9 cellular contexts compared by ENCODE assay signal in genomic region chr6:111989743-111990142, GRCh38.
DNase-seq lines count a peak whose midpoint lies in the region; ATAC-seq and TF ChIP-seq lines count a peak whose summit lies in the region.
"Had no signal": no experiment of that assay in that cellular context is flagged by ENCODE, and none has a peak within 500 bp of the region (broad histone marks: within the 10 kb centered on the region; RNA-seq: fewer than 3 reads in every experiment).

No MANE protein-coding gene starts in this region.

- intact Hi-C loops in activated B cell treated with CpG ODN at 0.5 μM for 24 hours (cut with micrococcal nuclease) = no loop called here

- H3K36me3 Mint-ChIP-seq in activated B cell treated with CpG ODN at 0.5 μM for 24 hours (ENCODE audit: low read depth) = no peaks in the 10 kb centered on the region
- H3K36me3 Mint-ChIP-seq in stimulated activated effector memory CD8-positive, alpha-beta T cell treated with anti-CD3 and anti-CD28 coated beads, Interleukin-12 subunit alpha, Interleukin-12 subunit beta, amount 100 ng/mL, for 72 hours = no peaks in the 10 kb centered on the region

- no peak overlapping the region for H3K4me3 Mint-ChIP-seq in activated B cell treated with CpG ODN at 0.5 μM for 24 hours
- peak overlapping the region; percentile 39 for H3K4me3 Mint-ChIP-seq in stimulated activated effector memory CD8-positive, alpha-beta T cell treated with anti-CD3 and anti-CD28 coated beads, Interleukin-12 subunit alpha, Interleukin-12 subunit beta, amount 100 ng/mL, for 72 hours

- H3K9me3 Mint-ChIP-seq in activated B cell treated with CpG ODN at 0.5 μM for 24 hours = no peaks in the 10 kb centered on the region
- H3K9me3 Mint-ChIP-seq in stimulated activated effector memory CD8-positive, alpha-beta T cell treated with anti-CD3 and anti-CD28 coated beads, Interleukin-12 subunit alpha, Interleukin-12 subunit beta, amount 100 ng/mL, for 72 hours = no peaks in the 10 kb centered on the region

- ATAC-seq in HG02678 (IDR thresholded peaks at IDR 0.05; ENCODE audit: unreplicated experiment) (peak; percentile 46), activated B cell treated with CpG ODN at 0.5 μM for 24 hours (ENCODE audit: low read depth) (peak; percentile 58), foreskin keratinocyte (no peak)
- ATAC-seq in stimulated activated effector memory CD8-positive, alpha-beta T cell treated with anti-CD3 and anti-CD28 coated beads, Interleukin-12 subunit alpha, Interleukin-12 subunit beta, amount 100 ng/mL, for 72 hours = peak; percentile 65

- POLR2A ChIA-PET in activated B cell treated with CpG ODN at 0.5 μM for 24 hours (lab: Charles Lee) = no interaction called here

- no peak for TF ChIP-seq CTCF in activated B cell treated with CpG ODN at 0.5 μM for 24 hours (IDR thresholded peaks at IDR 0.05)
- no peak for TF ChIP-seq CTCF in foreskin keratinocyte (conservative IDR thresholded peaks at IDR 0.05)

- no peak overlapping the region for H3K27ac Mint-ChIP-seq in activated B cell treated with CpG ODN at 0.5 μM for 24 hours
- peak overlapping the region; percentile 81 for H3K27ac Mint-ChIP-seq in stimulated activated effector memory CD8-positive, alpha-beta T cell treated with anti-CD3 and anti-CD28 coated beads, Interleukin-12 subunit alpha, Interleukin-12 subunit beta, amount 100 ng/mL, for 72 hours

- CTCF ChIA-PET in activated B cell treated with CpG ODN at 0.5 μM for 24 hours (lab: Charles Lee) = interaction anchor here (0.8 kb wide), 1 partner anchor 140 kb away, joined by 3 read pairs; no protein-coding TSS in a partner anchor

- peaks cover 32% of the 10 kb centered on the region for H3K4me1 ChIP-seq in foreskin keratinocyte

- H3K27me3 Mint-ChIP-seq in activated B cell treated with CpG ODN at 0.5 μM for 24 hours = peaks cover 7% of the 10 kb centered on the region

- no peak overlapping the region for H3K27ac ChIP-seq in foreskin keratinocyte

- peak; percentile 53 for DNase-seq in activated CD8-positive, alpha-beta memory T cell treated with anti-CD3 and anti-CD28 coated beads for 24 hours
- DNase-seq in activated CD8-positive, alpha-beta memory T cell treated with anti-CD3 and anti-CD28 coated beads, Interleukin-2, amount 50 U/mL, for 48 hours = no peak
- DNase-seq in activated B cell treated with CpG ODN at 0.5 μM for 24 hours (no peak), KG1 (lab: John Stamatoyannopoulos, UW) (no peak), NCI-H1694 (lab: John Stamatoyannopoulos, UW) (no peak), foreskin keratinocyte (no peak)
- DNase-seq in stimulated activated effector memory CD8-positive, alpha-beta T cell treated with anti-CD3 and anti-CD28 coated beads, Interleukin-12 subunit alpha, Interleukin-12 subunit beta, amount 100 ng/mL, for 72 hours (ENCODE audit: low spot score in 2 of 2) = no peak
- DNase-seq: NCI-H1417 treated with DMSO at 0.1 percent for 48 hours had no signal

- no peaks in the 10 kb centered on the region for H3K27me3 ChIP-seq in foreskin keratinocyte

- peaks cover 13% of the 10 kb centered on the region for H3K4me1 Mint-ChIP-seq in activated B cell treated with CpG ODN at 0.5 μM for 24 hours
- H3K4me1 Mint-ChIP-seq in stimulated activated effector memory CD8-positive, alpha-beta T cell treated with anti-CD3 and anti-CD28 coated beads, Interleukin-12 subunit alpha, Interleukin-12 subunit beta, amount 100 ng/mL, for 72 hours = peaks cover 86% of the 10 kb centered on the region
